15 cellular contexts compared by ENCODE assay signal in genomic region chrX:109704563-109704962, GRCh38. TPM values are rescaled to one million over a fixed set of nuclear protein-coding genes. Genes with fewer than 3 reads are reported as not detected.
DNase-seq lines count a peak whose midpoint lies in the region; ATAC-seq and TF ChIP-seq lines count a peak whose summit lies in the region.
"Had no signal": no experiment of that assay in that cellular context is flagged by ENCODE, and none has a peak within 500 bp of the region (broad histone marks: within the 10 kb centered on the region; RNA-seq: fewer than 3 reads in every experiment).

No MANE protein-coding gene starts in this region.

- H3K27ac Mint-ChIP-seq in activated T-cell treated with anti-CD3 and anti-CD28 coated beads, Interleukin-2, amount 50 U/mL, for 24 hours, result peak overlapping the region; percentile 20
- peak overlapping the region; percentile 36 for H3K27ac Mint-ChIP-seq in osteocyte (ENCODE audit: unreplicated experiment)
- H3K27ac Mint-ChIP-seq: T-cell had no signal

- no peak for DNase-seq in activated T-cell treated with anti-CD3 and anti-CD28 coated beads, Interleukin-2, amount 50 U/mL, for 24 hours
- DNase-seq in activated T-cell treated with anti-CD3 and anti-CD28 coated beads for 4 hours, result no peak
- DNase-seq in osteocyte (ENCODE audit: extremely low spot score, unreplicated experiment), result no peak
- no peak for DNase-seq in A172 (ENCODE audit: low spot score)
- no peak for DNase-seq in anterior cingulate cortex (lab: John Stamatoyannopoulos, UW)
- DNase-seq in NCI-H82 (lab: John Stamatoyannopoulos, UW), result no peak
- DNase-seq: activated CD8-positive, alpha-beta memory T cell treated with anti-CD3 and anti-CD28 coated beads, Interleukin-2, amount 50 U/mL, for 48 hours; GOT3; Kasumi-1; T-cell; upper lobe of right lung had no signal

- peaks cover 47% of the 10 kb centered on the region for H3K4me1 Mint-ChIP-seq in activated T-cell treated with anti-CD3 and anti-CD28 coated beads, Interleukin-2, amount 50 U/mL, for 24 hours (ENCODE audit: low read depth)
- peaks cover 45% of the 10 kb centered on the region for H3K4me1 Mint-ChIP-seq in osteocyte (ENCODE audit: unreplicated experiment)

- peaks cover 5% of the 10 kb centered on the region for H3K27me3 Mint-ChIP-seq in activated T-cell treated with anti-CD3 and anti-CD28 coated beads, Interleukin-2, amount 50 U/mL, for 24 hours
- H3K27me3 Mint-ChIP-seq in osteocyte (ENCODE audit: unreplicated experiment), result no peaks in the 10 kb centered on the region
- H3K27me3 Mint-ChIP-seq: central memory CD8-positive, alpha-beta T cell; T-cell had no signal

- peaks cover 17% of the 10 kb centered on the region for H3K36me3 Mint-ChIP-seq in activated T-cell treated with anti-CD3 and anti-CD28 coated beads, Interleukin-2, amount 50 U/mL, for 24 hours (ENCODE audit: low read depth)
- H3K36me3 Mint-ChIP-seq in osteocyte (ENCODE audit: unreplicated experiment), result peaks cover 6% of the 10 kb centered on the region

- ATAC-seq in GM21723 (IDR thresholded peaks at IDR 0.05; ENCODE audit: unreplicated experiment), result peak; percentile 59
- peak; percentile 75 for ATAC-seq in HG03175 (IDR thresholded peaks at IDR 0.05; ENCODE audit: unreplicated experiment)
- ATAC-seq: A549, T-cell, upper lobe of right lung had no signal

- no peaks in the 10 kb centered on the region for H3K9me3 Mint-ChIP-seq in activated T-cell treated with anti-CD3 and anti-CD28 coated beads, Interleukin-2, amount 50 U/mL, for 24 hours
- no peaks in the 10 kb centered on the region for H3K9me3 Mint-ChIP-seq in osteocyte (ENCODE audit: unreplicated experiment)
- H3K9me3 Mint-ChIP-seq: central memory CD8-positive, alpha-beta T cell; T-cell had no signal

- H3K4me3 Mint-ChIP-seq in activated T-cell treated with anti-CD3 and anti-CD28 coated beads, Interleukin-2, amount 50 U/mL, for 24 hours, result no peak overlapping the region
- no peak overlapping the region for H3K4me3 Mint-ChIP-seq in osteocyte (ENCODE audit: unreplicated experiment)
- H3K4me3 Mint-ChIP-seq: central memory CD8-positive, alpha-beta T cell; T-cell had no signal

- no peak for TF ChIP-seq CTCF in osteocyte (IDR thresholded peaks at IDR 0.05)

RNA-seq across cellular contexts. Expression of gene ACSL4, which starts 28.5 kb away (rescaled TPM):
- 62.1 and 68.4 TPM in 2 replicates for total RNA-seq in osteocyte
- 33.8 and 46.3 TPM in 2 replicates for total RNA-seq in A172 (2014; rRNA removed; shearing (Covaris generic))
